12 cellular contexts compared by ENCODE assay signal in genomic region chr6:139708342-139709199, GRCh38.
DNase-seq lines count a peak whose midpoint lies in the region; ATAC-seq, FAIRE-seq and TF ChIP-seq lines count a peak whose summit lies in the region.
"Had no signal": no experiment of that assay in that cellular context is flagged by ENCODE, and none has a peak within 500 bp of the region (broad histone marks: within the 10 kb centered on the region; RNA-seq: fewer than 3 reads in every experiment).

No MANE protein-coding gene starts in this region.

- no TSS peak for BruUV-seq in endothelial cell of umbilical vein (replicated peaks; lab: Mats Ljungman, UMichigan)

- H3K27ac ChIP-seq in endothelial cell of umbilical vein (ENCODE audit: insufficient read depth, low read depth, low read length), result peak overlapping the region; percentile 32
- H3K27ac ChIP-seq in coronary artery, result peak overlapping the region in 1 of 2 donors; percentile 48

- peaks cover 7% of the 10 kb centered on the region for H3K9me3 Mint-ChIP-seq in nephron

- no peaks in the 10 kb centered on the region for H3K36me3 ChIP-seq in endothelial cell of umbilical vein (ENCODE audit: control insufficient read depth in 2 of 2, extremely low read depth in 1 of 2, insufficient read depth in 2 of 2, low read length in 2 of 2)

- FAIRE-seq in endothelial cell of umbilical vein (lab: Jason Lieb, UNC), result peak; percentile 67
- FAIRE-seq: colon had no signal

- intact Hi-C loops in endothelial cell of umbilical vein (cut with micrococcal nuclease), result no loop called here
- intact Hi-C loops in sciatic nerve (cut with DNase I), result no loop called here

- in situ Hi-C loops in GM13976 (cut with MboI; ENCODE audit: low sequenced_read_pairs, unreplicated experiment), result no loop called here

- TF ChIP-seq POLR2A in endothelial cell of umbilical vein (IDR thresholded peaks at IDR 0.05; ENCODE audit: low read depth, low read length), result no peak

- H3K9ac ChIP-seq in endothelial cell of umbilical vein (replicated peaks; ENCODE audit: extremely low read depth, insufficient read depth, low read length), result no peak overlapping the region

- POLR2A ChIA-PET in endothelial cell of umbilical vein (lab: Charles Lee), result interaction anchor here (1.3 kb wide), 1 partner anchor 334 kb away, joined by 6 read pairs; the partner anchor contains the start of gene CITED2

- no peaks in the 10 kb centered on the region for H3K36me3 Mint-ChIP-seq in nephron (ENCODE audit: low read depth)
- H3K36me3 Mint-ChIP-seq: naive B cell had no signal

- no peaks in the 10 kb centered on the region for H3K9me1 ChIP-seq in endothelial cell of umbilical vein (replicated peaks; ENCODE audit: control insufficient read depth, extremely low read depth, insufficient read depth, low read length)

- no peaks in the 10 kb centered on the region for H4K20me1 ChIP-seq in endothelial cell of umbilical vein (replicated peaks; ENCODE audit: control insufficient read depth, extremely low read depth, insufficient read depth, low read length)

- TF ChIP-seq CTCF in AG09319 (IDR thresholded peaks at IDR 0.05; ENCODE audit: low read depth, low read length), result no peak
- TF ChIP-seq CTCF in endothelial cell of umbilical vein (IDR thresholded peaks at IDR 0.05; ENCODE audit: extremely low read depth in 1 of 2, insufficient read depth in 1 of 2, low read depth in 1 of 2, low read length in 2 of 2), result no peak
- no peak for TF ChIP-seq CTCF in nephron (IDR thresholded peaks at IDR 0.05; ENCODE audit: unreplicated experiment in 3 of 3)
- TF ChIP-seq CTCF in GM13976 (IDR thresholded peaks at IDR 0.05; ENCODE audit: borderline replicate concordance, control extremely low read depth, extremely low read depth, insufficient read depth, missing control alignments), result no peak
- TF ChIP-seq CTCF in coronary artery (IDR thresholded peaks at IDR 0.05), result no peak

- CTCF ChIA-PET in endothelial cell of umbilical vein (lab: Charles Lee), result interaction anchor here (1.0 to 2.1 kb wide), 5 partner anchors 9 to 121 kb away, joined by 3 to 9 read pairs (median 3); no protein-coding TSS in a partner anchor

- peak overlapping the region; percentile 58 for H3K4me2 ChIP-seq in endothelial cell of umbilical vein (ENCODE audit: insufficient read depth, low read length)

- H3K27me3 Mint-ChIP-seq in nephron (ENCODE audit: low read depth), result no peaks in the 10 kb centered on the region
- H3K27me3 Mint-ChIP-seq: naive B cell had no signal

- dilution Hi-C loops in endothelial cell of umbilical vein (cut with MboI; ENCODE audit: extremely low pct_ligation_motif_present, low sequenced_read_pairs), result no loop called here

- H3K79me2 ChIP-seq in endothelial cell of umbilical vein (ENCODE audit: control insufficient read depth, insufficient read depth, low read length), result no peaks in the 10 kb centered on the region

- H3K9me3 ChIP-seq in endothelial cell of umbilical vein (replicated peaks; ENCODE audit: control insufficient read depth, insufficient read depth, low read length), result no peaks in the 10 kb centered on the region

- peaks cover 19% of the 10 kb centered on the region for H3K4me1 Mint-ChIP-seq in nephron
- H3K4me1 Mint-ChIP-seq: naive B cell had no signal

- H3K4me3 Mint-ChIP-seq in nephron, result no peak overlapping the region
- H3K4me3 Mint-ChIP-seq: naive B cell had no signal

- H3K27me3 ChIP-seq in endothelial cell of umbilical vein (ENCODE audit: control insufficient read depth in 2 of 2, insufficient read depth in 2 of 2, low read length in 2 of 2), result no peaks in the 10 kb centered on the region

- peaks cover 17% of the 10 kb centered on the region for H3K4me1 ChIP-seq in endothelial cell of umbilical vein (ENCODE audit: control insufficient read depth, extremely low read depth, insufficient read depth, low read length)

- DNase-seq in AG09319 (ENCODE audit: extremely low read depth, low read depth) (peak; percentile 23), NCI-H226 (peak; percentile 87), endothelial cell of umbilical vein (ENCODE audit: low read depth, low spot score) (peak; percentile 61), UCSD-AML1 (lab: John Stamatoyannopoulos, UW; ENCODE audit: unreplicated experiment) (no peak), sciatic nerve (ENCODE audit: low spot score) (no peak), GM13976 (ENCODE audit: low spot score) (no peak), coronary artery (ENCODE audit: low spot score) (no peak)
- DNase-seq: activated CD4-positive, alpha-beta T cell treated with anti-CD3 and anti-CD28 coated beads, Interleukin-2, amount 50 U/mL, for 4 hours; naive B cell; NCI-H524 had no signal

- H3K4me3 ChIP-seq in endothelial cell of umbilical vein (replicated peaks in 1 of 3; ENCODE audit: insufficient read depth in 1 of 3, low read depth in 1 of 3, low read length in 3 of 3) (no peak overlapping the region), coronary artery (no peak overlapping the region)

- H2AFZ ChIP-seq in endothelial cell of umbilical vein (ENCODE audit: low read depth, low read length), result peak overlapping the region; percentile 51

- no peak for ATAC-seq in sciatic nerve

- H3K27ac Mint-ChIP-seq in nephron, result peak overlapping the region; percentile 71 to 87 (median 77)
- H3K27ac Mint-ChIP-seq: naive B cell had no signal

TF ChIP-seq in endothelial cell of umbilical vein, 7 proteins besides CTCF, POLR2A, EP300 and RAD21:
- peak; percentile 40 for TF ChIP-seq FOS (IDR thresholded peaks at IDR 0.05; ENCODE audit: borderline replicate concordance, insufficient read depth, low read length)
- peak; percentile 18 for TF ChIP-seq POLR2AphosphoS5 (IDR thresholded peaks at IDR 0.05; ENCODE audit: insufficient read depth, low read depth, low read length)
- TF ChIP-seq MYC (IDR thresholded peaks at IDR 0.05; ENCODE audit: low read depth, low read length), result no peak
- peak; percentile 26 for TF ChIP-seq JUN (IDR thresholded peaks at IDR 0.05; ENCODE audit: borderline replicate concordance, insufficient read depth, insufficient read length, low read depth)
- TF ChIP-seq GATA2 (IDR thresholded peaks at IDR 0.05; ENCODE audit: insufficient read depth, insufficient read length, low read depth, low read length), result peak; percentile 93
- no peak for TF ChIP-seq MAX (IDR thresholded peaks at IDR 0.05; ENCODE audit: insufficient read depth, insufficient read length)
- TF ChIP-seq EZH2 (IDR thresholded peaks at IDR 0.05; ENCODE audit: borderline replicate concordance, low read depth, low read length, severe bottlenecking), result no peak

Comparison
In these comparisons a context has a peak if more than half of its experiments do, and no peak if none do; other contexts are left out.
1. DNase-seq: peak in AG09319 (single experiment), NCI-H226 (single experiment) and endothelial cell of umbilical vein (single experiment); none in UCSD-AML1 (single experiment), sciatic nerve (single experiment), GM13976 (single experiment) and coronary artery (single experiment).